30 cellular contexts compared by ENCODE assay signal in genomic region chr22:47100019-47100418, GRCh38.
"Had no signal": no experiment of that assay in that cellular context is flagged by ENCODE, and none has a peak within 500 bp of the region (broad histone marks: within the 10 kb centered on the region; RNA-seq: fewer than 3 reads in every experiment).

No MANE protein-coding gene starts in this region.

- H3K4me2 ChIP-seq: smooth muscle cell had no signal

- H3K4me1 ChIP-seq: ascending aorta, esophagus muscularis mucosa, left lung, lower lobe of right lung, transverse colon, uterus had no signal

- FAIRE-seq: endothelial cell of umbilical vein had no signal

- H3K4me3 ChIP-seq: ascending aorta, cardiac muscle cell, coronary artery, dorsolateral prefrontal cortex, esophagus muscularis mucosa, heart right ventricle, left lung, lower lobe of right lung, smooth muscle cell, transverse colon, uterus had no signal

- H3K36me3 ChIP-seq: ascending aorta, cardiac muscle cell, esophagus muscularis mucosa, lower lobe of right lung, transverse colon, uterus, WERI-Rb-1 had no signal

- H3K27ac ChIP-seq: ascending aorta, cardiac muscle cell, coronary artery, dorsolateral prefrontal cortex, esophagus muscularis mucosa, heart right ventricle, left lung, lower lobe of right lung, transverse colon, uterus, WERI-Rb-1 had no signal

- ATAC-seq: activated CD4-positive, CD25-positive, alpha-beta regulatory T cell treated with anti-CD3 and anti-CD28 coated beads, Interleukin-2, amount 50 U/mL, for 24 hours; effector memory CD8-positive, alpha-beta T cell; left lung; naive thymus-derived CD8-positive, alpha-beta T cell; T-helper 17 cell had no signal

- H3K27me3 ChIP-seq: ascending aorta, cardiac muscle cell, dorsolateral prefrontal cortex, esophagus muscularis mucosa, heart right ventricle, left lung, transverse colon, uterus had no signal

- H3K9me3 ChIP-seq: ascending aorta, esophagus muscularis mucosa, heart right ventricle, lower lobe of right lung, transverse colon, uterus had no signal

- DNase-seq: activated CD4-positive, alpha-beta T cell treated with anti-CD3 and anti-CD28 coated beads for 48 hours; activated CD4-positive, alpha-beta T cell treated with anti-CD3 and anti-CD28 coated beads, Interleukin-2, amount 50 U/mL, for 48 hours; activated CD8-positive, alpha-beta memory T cell treated with anti-CD3 and anti-CD28 coated beads, Interleukin-2, amount 50 U/mL, for 4 hours; activated gamma-delta T cell; activated naive CD4-positive, alpha-beta T cell treated with anti-CD3 and anti-CD28 coated beads, Interleukin-2, amount 10 ng/mL, durations not matched to agents 7 days and 5 days; activated naive CD8-positive, alpha-beta T cell treated with anti-CD3 and anti-CD28 coated beads, Interleukin-2, amount 10 ng/mL, durations not matched to agents 7 days and 5 days; activated T-cell treated with anti-CD3 and anti-CD28 coated beads, Interleukin-2, amount 50 U/mL, for 24 hours; dorsolateral prefrontal cortex; effector memory CD8-positive, alpha-beta T cell; foreskin melanocyte; heart right ventricle; left lung; lower lobe of right lung; mesenchymal stem cell; naive thymus-derived CD8-positive, alpha-beta T cell; stimulated activated CD4-positive, alpha-beta T cell treated with anti-CD3 and anti-CD28 coated beads, Interleukin-15, amount 100 ng/mL, for 24 hours; stimulated activated CD4-positive, alpha-beta T cell treated with anti-CD3 and anti-CD28 coated beads, Interleukin-2, amount 100 ng/mL, for 24 hours; stimulated activated naive CD4-positive, alpha-beta T cell treated with Interleukin-2 at 50 U/mL for 16 hours; T-helper 17 cell; T1000; transverse colon; uterus; WERI-Rb-1 had no signal
